ENCODE assay signal across 8 cellular contexts in genomic region chr3:142279965-142280590, GRCh38. TPM values are rescaled to one million over a fixed set of nuclear protein-coding genes. Genes with fewer than 3 reads are reported as not detected.
DNase-seq lines count a peak whose midpoint lies in the region; FAIRE-seq and TF ChIP-seq lines count a peak whose summit lies in the region.

No MANE protein-coding gene starts in this region.

- peaks cover 8% of the 10 kb centered on the region for H3K4me1 Mint-ChIP-seq in activated CD4-positive, alpha-beta memory T cell treated with anti-CD3 and anti-CD28 coated beads for 36 hours (ENCODE audit: low read depth)
- no peaks in the 10 kb centered on the region for H3K4me1 Mint-ChIP-seq in nephron progenitor cell

- no peaks in the 10 kb centered on the region for H3K27me3 ChIP-seq in vagina

- no peak for TF ChIP-seq POLR2A in vagina (IDR thresholded peaks at IDR 0.05)

- no peaks in the 10 kb centered on the region for H3K9me3 Mint-ChIP-seq in activated CD4-positive, alpha-beta memory T cell treated with anti-CD3 and anti-CD28 coated beads for 36 hours
- H3K9me3 Mint-ChIP-seq in nephron progenitor cell = peaks cover 11% of the 10 kb centered on the region

- H3K36me3 Mint-ChIP-seq in activated CD4-positive, alpha-beta memory T cell treated with anti-CD3 and anti-CD28 coated beads for 36 hours = no peaks in the 10 kb centered on the region
- H3K36me3 Mint-ChIP-seq in nephron progenitor cell (ENCODE audit: low read depth) = peaks cover 4% of the 10 kb centered on the region

- POLR2A ChIA-PET in activated CD4-positive, alpha-beta memory T cell treated with anti-CD3 and anti-CD28 coated beads for 36 hours (lab: Charles Lee) = no interaction called here

- no peaks in the 10 kb centered on the region for H3K9me3 ChIP-seq in vagina

- H3K27me3 Mint-ChIP-seq in activated CD4-positive, alpha-beta memory T cell treated with anti-CD3 and anti-CD28 coated beads for 36 hours = no peaks in the 10 kb centered on the region
- H3K27me3 Mint-ChIP-seq in nephron progenitor cell (ENCODE audit: low read depth, poor library complexity) = peaks cover 4% of the 10 kb centered on the region

- TF ChIP-seq CTCF in GM20000 (IDR thresholded peaks at IDR 0.05; ENCODE audit: extremely low read depth, missing control alignments) (peak; percentile 34), fibroblast of mammary gland (conservative IDR thresholded peaks at IDR 0.05; ENCODE audit: control insufficient read depth, insufficient read depth, low read depth, low read length) (peak; percentile 64), nephron progenitor cell (IDR thresholded peaks at IDR 0.05) (peak; percentile 58), vagina (IDR thresholded peaks at IDR 0.05) (peak; percentile 62 to 69 (median 64))

- no peaks in the 10 kb centered on the region for H3K4me1 ChIP-seq in vagina

- no peak overlapping the region for H3K27ac Mint-ChIP-seq in activated CD4-positive, alpha-beta memory T cell treated with anti-CD3 and anti-CD28 coated beads for 36 hours
- no peak overlapping the region for H3K27ac Mint-ChIP-seq in nephron progenitor cell

- H3K4me3 ChIP-seq in fibroblast of mammary gland (ENCODE audit: control insufficient read depth, low read depth, low read length) (no peak overlapping the region), vagina (no peak overlapping the region)

- DNase-seq in DMS 273 treated with DMSO at 0.1 percent for 48 hours (lab: John Stamatoyannopoulos, UW) (peak; percentile 76), GM20000 (ENCODE audit: low spot score) (peak; percentile 80), HTR-8/SVneo (ENCODE audit: insufficient read length, low spot score) (peak; percentile 81), NCI-H774 (lab: John Stamatoyannopoulos, UW) (peak; percentile 49), fibroblast of mammary gland (ENCODE audit: low read depth) (peak; percentile 90), nephron progenitor cell (peak; percentile 29), vagina (ENCODE audit: extremely low spot score in 2 of 2) (peak in 1 of 2 donors; percentile 89)
- peak; percentile 44 for DNase-seq in activated CD4-positive, alpha-beta memory T cell treated with anti-CD3 and anti-CD28 coated beads for 36 hours

- FAIRE-seq in HTR-8/SVneo (lab: Jason Lieb, UNC) = peak; percentile 63

- H3K4me3 Mint-ChIP-seq in activated CD4-positive, alpha-beta memory T cell treated with anti-CD3 and anti-CD28 coated beads for 36 hours = no peak overlapping the region
- no peak overlapping the region for H3K4me3 Mint-ChIP-seq in nephron progenitor cell

- intact Hi-C loops in activated CD4-positive, alpha-beta memory T cell treated with anti-CD3 and anti-CD28 coated beads for 36 hours (cut with micrococcal nuclease) = loop anchor here (1.0 to 5.0 kb wide), 4 partner anchors 99 to 318 kb away; no protein-coding TSS in a partner anchor
- intact Hi-C loops in vagina (cut with DNase I) = loop anchor here (10.0 kb wide), 1 partner anchor 155 kb away; no protein-coding TSS in a partner anchor

- H3K36me3 ChIP-seq in vagina = no peaks in the 10 kb centered on the region

- H3K27ac ChIP-seq in vagina = no peak overlapping the region

- CTCF ChIA-PET in activated CD4-positive, alpha-beta memory T cell treated with anti-CD3 and anti-CD28 coated beads for 36 hours (lab: Charles Lee) = interaction anchor here (0.6 to 6.3 kb wide), 21 partner anchors 11 to 703 kb away, joined by 3 to 77 read pairs (median 3); no protein-coding TSS in a partner anchor

RNA-seq across cellular contexts. Expression of gene GK5, which starts 54.7 kb away (rescaled TPM):
- total RNA-seq in activated CD4-positive, alpha-beta memory T cell treated with anti-CD3 and anti-CD28 coated beads for 36 hours = 10 to 100 TPM; 11.6 to 13.5 TPM
- 30.9 TPM for total RNA-seq in vagina
